Comparison of ENCODE assay signal across 8 cellular contexts in the genomic region with DNA sequence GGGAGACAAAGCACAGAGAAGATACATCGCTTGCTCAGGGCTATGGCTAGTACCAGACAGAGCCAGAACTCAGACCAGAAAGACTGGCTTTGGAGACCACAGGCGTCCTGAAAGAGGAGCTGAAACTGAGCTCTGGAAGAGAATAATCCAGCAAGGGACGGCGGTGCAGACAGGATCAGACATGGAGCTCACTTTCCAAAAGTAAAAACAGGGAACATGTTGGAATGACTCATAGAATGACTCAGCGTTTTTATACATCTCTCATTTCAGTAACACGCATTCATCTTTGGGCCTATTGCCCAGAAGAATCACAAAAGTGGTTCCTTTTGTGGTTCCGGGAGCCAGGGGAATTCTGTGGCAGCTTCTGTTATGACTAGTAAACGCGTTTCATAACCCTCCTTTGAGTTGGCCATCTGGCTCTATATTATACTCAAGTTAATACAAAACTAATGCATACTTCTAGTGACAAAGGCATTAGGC. TPM values are rescaled to one million over a fixed set of nuclear protein-coding genes. Genes with fewer than 3 reads are reported as not detected.
DNase-seq lines count a peak whose midpoint lies in the region; ATAC-seq and TF ChIP-seq lines count a peak whose summit lies in the region.

No MANE protein-coding gene starts in this region.

- no peaks in the 10 kb centered on the region for H3K36me3 Mint-ChIP-seq in mesothelial cell of epicardium

- ATAC-seq in GM19452 (IDR thresholded peaks at IDR 0.05; ENCODE audit: unreplicated experiment) (peak; percentile 92), HG03457 (IDR thresholded peaks at IDR 0.05; ENCODE audit: unreplicated experiment) (peak; percentile 93)

- H3K9me3 Mint-ChIP-seq in mesothelial cell of epicardium: no peaks in the 10 kb centered on the region

- in situ Hi-C loops in astrocyte of the spinal cord (cut with HindIII; ENCODE audit: low sequenced_read_pairs): no loop called here

- peak; percentile 97 for DNase-seq in AG10803 (ENCODE audit: low read depth)
- peak; percentile 95 for DNase-seq in astrocyte of the spinal cord (ENCODE audit: low read depth, low spot score)
- DNase-seq in middle frontal gyrus (ENCODE audit: extremely low spot score, low spot score): peak; percentile 65
- DNase-seq in GM19238 (ENCODE audit: insufficient read length, low spot score): no peak
- no peak for DNase-seq in mesothelial cell of epicardium (ENCODE audit: low spot score in 2 of 2, unreplicated experiment in 2 of 2)
- DNase-seq in ecto neural progenitor cell (ENCODE audit: low spot score): no peak

- TF ChIP-seq CTCF in AG10803 (conservative IDR thresholded peaks at IDR 0.05; ENCODE audit: low read length) (no peak), astrocyte of the spinal cord (IDR thresholded peaks at IDR 0.05; ENCODE audit: low read depth, low read length) (no peak), mesothelial cell of epicardium (IDR thresholded peaks at IDR 0.05; ENCODE audit: unreplicated experiment) (no peak)

- peaks cover 5% of the 10 kb centered on the region for H3K27me3 Mint-ChIP-seq in mesothelial cell of epicardium (ENCODE audit: low read depth)

- H3K4me3 ChIP-seq in AG10803 (ENCODE audit: low read length): no peak overlapping the region
- no peak overlapping the region for H3K4me3 ChIP-seq in astrocyte of the spinal cord (ENCODE audit: low read depth, low read length)

- H3K27ac Mint-ChIP-seq in mesothelial cell of epicardium: no peak overlapping the region

- H3K4me3 Mint-ChIP-seq in mesothelial cell of epicardium: no peak overlapping the region

- H3K4me1 Mint-ChIP-seq in mesothelial cell of epicardium: no peaks in the 10 kb centered on the region

RNA-seq across cellular contexts. Expression of gene PLEKHS1, which starts 37.2 kb away (rescaled TPM):
- total RNA-seq in mesothelial cell of epicardium: not detected in 3 replicates

Comparison
In these comparisons a context has a peak if more than half of its experiments do, and no peak if none do; other contexts are left out.
1. DNase-seq: peak in AG10803 (single experiment), astrocyte of the spinal cord (single experiment) and middle frontal gyrus (single experiment); none in GM19238 (single experiment), mesothelial cell of epicardium (0 of 2) and ecto neural progenitor cell (single experiment).